Comparison of ENCODE assay signal across 16 cellular contexts in the genomic region with DNA sequence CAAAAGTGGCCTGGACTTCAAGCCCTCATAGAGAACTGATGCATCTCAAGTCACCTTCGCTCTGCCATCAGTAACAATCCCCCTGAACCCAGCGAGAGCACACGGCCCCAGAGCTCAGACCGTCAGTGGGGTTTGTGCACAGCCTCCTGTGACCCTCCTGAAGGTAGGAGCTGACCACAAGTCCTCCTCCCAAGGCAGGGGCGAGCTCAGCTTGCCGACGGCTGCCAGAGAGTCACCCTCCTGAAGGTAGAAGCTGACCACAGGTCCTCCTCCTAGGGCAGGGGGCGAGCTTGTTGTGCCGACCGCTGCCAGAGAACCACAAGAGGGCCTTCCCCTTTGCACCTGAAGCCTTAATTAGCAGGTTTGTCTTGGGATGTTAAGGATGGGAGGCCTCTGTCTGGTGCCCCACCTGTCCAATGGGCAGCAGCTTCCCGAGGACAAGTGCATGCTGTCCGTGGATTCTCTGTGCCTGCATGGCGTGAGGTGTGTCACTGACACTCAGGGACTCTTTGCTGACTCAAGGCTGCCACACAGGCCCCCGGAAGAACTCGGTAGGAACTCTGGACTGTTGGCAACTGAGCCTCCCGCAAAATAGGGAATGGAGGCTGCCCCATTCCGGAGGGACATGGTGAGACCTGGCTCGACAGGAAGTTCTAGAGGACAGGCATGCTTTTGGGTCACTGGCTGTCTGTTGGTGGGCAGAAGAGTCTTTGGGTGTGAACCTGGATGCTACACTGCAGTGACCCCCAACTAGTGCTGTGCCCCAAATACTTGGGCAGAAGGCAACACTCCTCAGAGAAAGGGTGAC.
A peak's percentile ranks its signal among the peaks of the same experiment; 100 is the strongest.
DNase-seq lines count a peak whose midpoint lies in the region; ATAC-seq and TF ChIP-seq lines count a peak whose summit lies in the region.
"Had no signal": no experiment of that assay in that cellular context is flagged by ENCODE, and none has a peak within 500 bp of the region (broad histone marks: within the 10 kb centered on the region; RNA-seq: fewer than 3 reads in every experiment).

No MANE protein-coding gene starts in this region.

- H3K79me1 ChIP-seq in mesendoderm (ENCODE audit: low read length) = no peaks in the 10 kb centered on the region

- no peak overlapping the region for H3K9ac ChIP-seq in endodermal cell (ENCODE audit: extremely low read depth, low read length, poor library complexity, severe bottlenecking)
- no peak overlapping the region for H3K9ac ChIP-seq in mesendoderm (ENCODE audit: low read length)
- H3K9ac ChIP-seq: GM23248 had no signal

- DNase-seq in endodermal cell (no peak), posterior vena cava (ENCODE audit: low spot score) (peak; percentile 56), aorta (peak; percentile 17 to 58), kidney tubule cell (ENCODE audit: low spot score) (no peak), mesendoderm (no peak), GM13976 (ENCODE audit: low spot score) (no peak)
- DNase-seq: C1 segment of cervical spinal cord; Calu3; CD4-positive, alpha-beta memory T cell; COR-L47; DMS53; DMS79 treated with DMSO at 0.1 percent for 48 hours; GF-D8; GM23248; H9 had no signal

- H4K5ac ChIP-seq in mesendoderm (ENCODE audit: low read length) = no peak overlapping the region

- no peak overlapping the region for H2AK5ac ChIP-seq in mesendoderm (ENCODE audit: low read length)

- H4K8ac ChIP-seq in mesendoderm (ENCODE audit: low read depth, low read length) = no peak overlapping the region

- H2BK5ac ChIP-seq in mesendoderm (ENCODE audit: low read length) = no peak overlapping the region

- no peaks in the 10 kb centered on the region for H3K27me3 ChIP-seq in endodermal cell (ENCODE audit: control insufficient read depth, insufficient read depth, low read length, poor library complexity, severe bottlenecking)
- H3K27me3 ChIP-seq in aorta (ENCODE audit: control insufficient read depth in 1 of 2, insufficient read depth in 2 of 2, low read length in 1 of 2) = no peaks in the 10 kb centered on the region
- no peaks in the 10 kb centered on the region for H3K27me3 ChIP-seq in mesendoderm (ENCODE audit: insufficient read depth, low read length, poor library complexity)

- no peaks in the 10 kb centered on the region for H3K4me1 Mint-ChIP-seq in endodermal cell

- no peak overlapping the region for H2BK120ac ChIP-seq in mesendoderm (ENCODE audit: low read depth, low read length)

- no peak overlapping the region for H3K56ac ChIP-seq in mesendoderm (ENCODE audit: low read length)

- H3K36me3 ChIP-seq in endodermal cell (ENCODE audit: control insufficient read depth, insufficient read depth, low read length) (no peaks in the 10 kb centered on the region), aorta (ENCODE audit: control insufficient read depth in 1 of 2, insufficient read depth in 2 of 2, low read length in 1 of 2) (no peaks in the 10 kb centered on the region), mesendoderm (ENCODE audit: control insufficient read depth, insufficient read depth, low read length) (no peaks in the 10 kb centered on the region)

- H3K18ac ChIP-seq in mesendoderm (ENCODE audit: low read length) = no peak overlapping the region

- TF ChIP-seq CTCF in endodermal cell (conservative IDR thresholded peaks at IDR 0.05) = peak; percentile 31
- no peak for TF ChIP-seq CTCF in GM13976 (IDR thresholded peaks at IDR 0.05; ENCODE audit: borderline replicate concordance, control extremely low read depth, extremely low read depth, insufficient read depth, missing control alignments)

- H3K9me3 Mint-ChIP-seq in endodermal cell = no peaks in the 10 kb centered on the region
- H3K9me3 Mint-ChIP-seq: CD4-positive, alpha-beta memory T cell had no signal

- no peaks in the 10 kb centered on the region for H3K4me1 ChIP-seq in endodermal cell (ENCODE audit: control insufficient read depth, insufficient read depth, low read length)
- H3K4me1 ChIP-seq in aorta (ENCODE audit: control insufficient read depth in 1 of 2, insufficient read depth in 2 of 2, low read length in 2 of 2) = no peaks in the 10 kb centered on the region
- no peaks in the 10 kb centered on the region for H3K4me1 ChIP-seq in mesendoderm (ENCODE audit: control insufficient read depth, low read depth, low read length)

- intact Hi-C loops in posterior vena cava (cut with DNase I) (no loop called here), aorta (cut with DNase I) (no loop called here)

- 68 to 72% methylated on average over 12 to 18 of the region's 18 CpGs for WGBS in endodermal cell (ENCODE audit: insufficient coverage in 1 of 2, insufficient read length in 1 of 2), 2 experiments
- WGBS in aorta, 2 donors = 80 to 83% methylated on average over 17 to 18 of the region's 18 CpGs
- WGBS in mesendoderm (ENCODE audit: extremely low coverage, insufficient coverage, low lambda C conversion rate) = no CpG with 5 or more reads among the region's 18 CpGs

- no peak overlapping the region for H2BK15ac ChIP-seq in mesendoderm (replicated peaks; ENCODE audit: low read depth)

- H3K23ac ChIP-seq in mesendoderm (ENCODE audit: low read length) = no peak overlapping the region

- no peak overlapping the region for H3K27ac Mint-ChIP-seq in endodermal cell
- H3K27ac Mint-ChIP-seq: CD4-positive, alpha-beta memory T cell; H9 had no signal

- no peak overlapping the region for H3K4ac ChIP-seq in mesendoderm (ENCODE audit: low read depth, low read length)

- H3K9me3 ChIP-seq in endodermal cell (ENCODE audit: control insufficient read depth, low read length) (peaks cover 80% of the 10 kb centered on the region), aorta (ENCODE audit: control insufficient read depth, low read length) (no peaks in the 10 kb centered on the region)

- no peaks in the 10 kb centered on the region for H3K79me2 ChIP-seq in mesendoderm (ENCODE audit: control insufficient read depth, insufficient read depth, low read length)

- H3K27ac ChIP-seq in endodermal cell (ENCODE audit: low read depth, low read length) = no peak overlapping the region
- H3K27ac ChIP-seq in aorta (ENCODE audit: low read depth in 1 of 2, low read length in 2 of 2) = no peak overlapping the region
- no peak overlapping the region for H3K27ac ChIP-seq in mesendoderm (ENCODE audit: low read depth, low read length)
- H3K27ac ChIP-seq: GM23248 had no signal

- H3K4me2 ChIP-seq in mesendoderm (ENCODE audit: low read length) = no peak overlapping the region

- no peak overlapping the region for H3K4me3 ChIP-seq in endodermal cell (ENCODE audit: low read length)
- H3K4me3 ChIP-seq in aorta (ENCODE audit: low read length in 2 of 2) = no peak overlapping the region
- H3K4me3 ChIP-seq in mesendoderm (ENCODE audit: low read length) = no peak overlapping the region
- H3K4me3 ChIP-seq: GM23248 had no signal

- no peak overlapping the region for H3K4me3 Mint-ChIP-seq in endodermal cell
- H3K4me3 Mint-ChIP-seq: CD4-positive, alpha-beta memory T cell; H9 had no signal

- ATAC-seq in aorta (ENCODE audit: low FRiP score) = no peak
- ATAC-seq: HCT116 had no signal

- no peaks in the 10 kb centered on the region for H3K36me3 Mint-ChIP-seq in endodermal cell (ENCODE audit: low read depth)
- H3K36me3 Mint-ChIP-seq: CD4-positive, alpha-beta memory T cell had no signal

- no peaks in the 10 kb centered on the region for H3K27me3 Mint-ChIP-seq in endodermal cell (ENCODE audit: insufficient read depth)
- H3K27me3 Mint-ChIP-seq: CD4-positive, alpha-beta memory T cell had no signal

- in situ Hi-C loops in GM13976 (cut with MboI; ENCODE audit: low sequenced_read_pairs, unreplicated experiment) = no loop called here

Comparison
In these comparisons a context has a peak if more than half of its experiments do, and no peak if none do; other contexts are left out.
1. DNase-seq: peak in posterior vena cava (single experiment) and aorta (2 of 2); none in endodermal cell (single experiment), kidney tubule cell (single experiment), mesendoderm (single experiment) and GM13976 (single experiment).